Comparison of ENCODE assay signal across 20 cellular contexts in genomic region chr1:18730321-18730720, GRCh38.
A peak's percentile ranks its signal among the peaks of the same experiment; 100 is the strongest.
DNase-seq lines count a peak whose midpoint lies in the region; ATAC-seq and TF ChIP-seq lines count a peak whose summit lies in the region.
"Had no signal": no experiment of that assay in that cellular context is flagged by ENCODE, and none has a peak within 500 bp of the region (broad histone marks: within the 10 kb centered on the region; RNA-seq: fewer than 3 reads in every experiment).

No MANE protein-coding gene starts in this region.

- peaks cover 3% of the 10 kb centered on the region; the same call in 1 of the 2 replicates for H3K27me3 ChIP-seq in BLaER1
- H3K27me3 ChIP-seq in H7 (ENCODE audit: control insufficient read depth, insufficient read depth, low read length), result 0 out of 2 replicates have a peak, but pooled peaks cover 2% of the 10 kb centered on the region
- H3K27me3 ChIP-seq in neuronal stem cell (ENCODE audit: control insufficient read depth in 3 of 3, insufficient read depth in 3 of 3, low read depth in 1 of 3, low read length in 3 of 3), result peaks cover 0 to 7% (median 0%) of the 10 kb centered on the region in 3 experiments
- H3K27me3 ChIP-seq in right atrium auricular region, result no peaks in the 10 kb centered on the region
- H3K27me3 ChIP-seq: BE2C; BLaER1 treated with 17β-estradiol and CSF1 and Interleukin-3, amounts not matched to agents 10 nM and 100 nM had no signal

- H3K27me3 Mint-ChIP-seq in type B pancreatic cell, result peaks cover 66% of the 10 kb centered on the region

- H3K27ac ChIP-seq in BLaER1 (no peak overlapping the region), neuronal stem cell (replicated peaks; ENCODE audit: low read length) (no peak overlapping the region), right atrium auricular region (no peak overlapping the region)
- H3K27ac ChIP-seq: BLaER1 treated with 17β-estradiol and CSF1 and Interleukin-3, amounts not matched to agents 10 nM and 100 nM; C4-2B had no signal

- DNase-seq in H7 (peak; percentile 25), neuronal stem cell (ENCODE audit: low spot score) (no peak), posterior vena cava (ENCODE audit: low spot score) (peak; percentile 58), type B pancreatic cell (ENCODE audit: extremely low spot score, unreplicated experiment) (no peak), right atrium auricular region (ENCODE audit: low spot score) (no peak)
- DNase-seq: 8988T; ACHN; BE2C; Caco-2; Calu3; CD4-positive, alpha-beta T cell; CD8-positive, alpha-beta T cell; DMS79 treated with DMSO at 0.1 percent for 48 hours; GF-D8 had no signal

- no peak overlapping the region for H2AFZ ChIP-seq in neuronal stem cell (ENCODE audit: low read length)

- H3K4me3 Mint-ChIP-seq in type B pancreatic cell, result no peak overlapping the region
- H3K4me3 Mint-ChIP-seq: CD4-positive, alpha-beta T cell; CD8-positive, alpha-beta T cell had no signal

- intact Hi-C loops in posterior vena cava (cut with DNase I), result no loop called here

- H3K4me2 ChIP-seq in BLaER1 (0 out of 2 replicates have a peak overlapping the region, but pooled peaks have one; percentile 12), neuronal stem cell (ENCODE audit: insufficient read depth, low read length, poor library complexity, severe bottlenecking) (no peak overlapping the region)
- H3K4me2 ChIP-seq: BLaER1 treated with 17β-estradiol and CSF1 and Interleukin-3, amounts not matched to agents 10 nM and 100 nM had no signal

- H3K14ac ChIP-seq in neuronal stem cell (ENCODE audit: low read length), result no peak overlapping the region

- H3K79me1 ChIP-seq in neuronal stem cell (ENCODE audit: low read depth, low read length), result no peaks in the 10 kb centered on the region

- H3K27ac Mint-ChIP-seq in type B pancreatic cell, result no peak overlapping the region
- H3K27ac Mint-ChIP-seq: CD4-positive, alpha-beta T cell; CD8-positive, alpha-beta T cell had no signal

- ATAC-seq in HG02970 (IDR thresholded peaks at IDR 0.05; ENCODE audit: low FRiP score, unreplicated experiment) (no peak), HG03097 (IDR thresholded peaks at IDR 0.05; ENCODE audit: low FRiP score, unreplicated experiment) (no peak)
- ATAC-seq: CD8-positive, alpha-beta T cell; GM12878 had no signal

- H4K20me1 ChIP-seq in BLaER1, result 0 out of 2 replicates have a peak, but pooled peaks cover under 1% of the 10 kb centered on the region

- H3K4ac ChIP-seq in neuronal stem cell (ENCODE audit: low read length), result no peak overlapping the region

- WGBS in neuronal stem cell (ENCODE audit: extremely low coverage in 2 of 2, insufficient read length in 2 of 2, insufficient replicate concordance in 1 of 2), 2 donors, result no CpG with 5 or more reads among the region's 8 CpGs

- no peak overlapping the region for H4K91ac ChIP-seq in neuronal stem cell (ENCODE audit: low read depth, low read length, poor library complexity)

- H2BK120ac ChIP-seq in neuronal stem cell (ENCODE audit: low read depth, low read length), result no peak overlapping the region

- TF ChIP-seq CTCF in type B pancreatic cell (conservative IDR thresholded peaks at IDR 0.05) (no peak), right atrium auricular region (IDR thresholded peaks at IDR 0.05) (no peak)

- no peak overlapping the region for H2AK5ac ChIP-seq in neuronal stem cell (ENCODE audit: low read depth, low read length)

- H3K36me3 ChIP-seq in BLaER1 (no peaks in the 10 kb centered on the region), H7 (replicated peaks; ENCODE audit: control insufficient read depth, insufficient read depth, low read length) (no peaks in the 10 kb centered on the region), neuronal stem cell (replicated peaks in 1 of 2; ENCODE audit: control insufficient read depth in 2 of 2, insufficient read depth in 2 of 2, low read length in 2 of 2) (no peaks in the 10 kb centered on the region), right atrium auricular region (no peaks in the 10 kb centered on the region)
- H3K36me3 ChIP-seq: BE2C; BLaER1 treated with 17β-estradiol and CSF1 and Interleukin-3, amounts not matched to agents 10 nM and 100 nM had no signal

- no peak overlapping the region for H4K8ac ChIP-seq in neuronal stem cell (ENCODE audit: low read depth, low read length)

- peaks cover 3% of the 10 kb centered on the region for H3K4me1 Mint-ChIP-seq in type B pancreatic cell (ENCODE audit: unreplicated experiment)

- H3K4me3 ChIP-seq in BLaER1 (no peak overlapping the region), H7 (ENCODE audit: insufficient read depth, low read depth, low read length) (no peak overlapping the region), neuronal stem cell (ENCODE audit: low read length in 2 of 2) (no peak overlapping the region), right atrium auricular region (no peak overlapping the region)
- H3K4me3 ChIP-seq: BLaER1 treated with 17β-estradiol and CSF1 and Interleukin-3, amounts not matched to agents 10 nM and 100 nM; GM12878 had no signal

- no peak overlapping the region for H2BK15ac ChIP-seq in neuronal stem cell (ENCODE audit: low read length)

- H2BK12ac ChIP-seq in neuronal stem cell (ENCODE audit: low read length), result no peak overlapping the region

- no peaks in the 10 kb centered on the region for H3K9me3 Mint-ChIP-seq in type B pancreatic cell
- H3K9me3 Mint-ChIP-seq: CD4-positive, alpha-beta T cell; CD8-positive, alpha-beta T cell had no signal

- no peaks in the 10 kb centered on the region for H3K9me3 ChIP-seq in BLaER1
- no peaks in the 10 kb centered on the region for H3K9me3 ChIP-seq in neuronal stem cell (replicated peaks in 1 of 2; ENCODE audit: control insufficient read depth in 2 of 2, insufficient read depth in 1 of 2, low read depth in 1 of 2, low read length in 2 of 2)
- no peaks in the 10 kb centered on the region for H3K9me3 ChIP-seq in right atrium auricular region
- H3K9me3 ChIP-seq: BE2C; BLaER1 treated with 17β-estradiol and CSF1 and Interleukin-3, amounts not matched to agents 10 nM and 100 nM; Caco-2 had no signal

- H3K36me3 Mint-ChIP-seq in type B pancreatic cell, result no peaks in the 10 kb centered on the region
- H3K36me3 Mint-ChIP-seq: CD8-positive, alpha-beta T cell had no signal

- H3K9ac ChIP-seq in BLaER1, result no peak overlapping the region
- H3K9ac ChIP-seq in neuronal stem cell (ENCODE audit: low read depth, low read length, poor library complexity), result no peak overlapping the region
- H3K9ac ChIP-seq: BLaER1 treated with 17β-estradiol and CSF1 and Interleukin-3, amounts not matched to agents 10 nM and 100 nM had no signal

- H2BK5ac ChIP-seq in neuronal stem cell (ENCODE audit: low read length), result no peak overlapping the region

- H3K4me1 ChIP-seq in BLaER1 (peaks cover 7% of the 10 kb centered on the region; the same call in 1 of the 2 replicates), neuronal stem cell (ENCODE audit: control insufficient read depth in 2 of 2, insufficient read depth in 1 of 2, low read depth in 1 of 2, low read length in 2 of 2) (peaks cover 0 to 17% of the 10 kb centered on the region in 2 donors), right atrium auricular region (no peaks in the 10 kb centered on the region)
- H3K4me1 ChIP-seq: BE2C, Caco-2 had no signal

- H3K23ac ChIP-seq in neuronal stem cell (ENCODE audit: low read depth, low read length, poor library complexity), result no peak overlapping the region

- peak overlapping the region; percentile 41 for H3K18ac ChIP-seq in neuronal stem cell (ENCODE audit: low read length)

Comparison
In these comparisons a context has a peak if more than half of its experiments do, and no peak if none do; other contexts are left out.
1. DNase-seq: peak in H7 (single experiment) and posterior vena cava (single experiment); none in neuronal stem cell (single experiment), type B pancreatic cell (single experiment) and right atrium auricular region (single experiment).